In the genomic region with DNA sequence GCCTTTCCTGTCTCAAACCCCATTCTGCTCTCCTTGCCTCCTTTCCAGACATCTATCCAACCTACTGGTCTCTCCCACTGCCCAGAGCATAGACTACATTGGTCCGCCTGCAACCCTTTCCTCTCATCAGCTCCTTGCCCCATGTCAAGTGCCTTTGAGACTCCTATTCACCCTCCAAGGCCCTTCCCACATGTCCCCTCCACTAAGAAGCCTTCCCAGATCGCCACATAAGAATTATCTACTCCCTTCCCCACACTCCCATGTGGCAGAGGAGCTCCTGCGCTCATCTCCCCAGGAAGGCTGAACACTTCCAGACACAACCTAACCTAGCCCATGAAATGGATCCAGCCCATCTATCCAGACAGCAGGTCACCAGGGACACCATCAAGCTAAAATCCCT, we compare ENCODE assay signal across 1 cellular context.
TF ChIP-seq lines count a peak whose summit lies in the region.

No MANE protein-coding gene starts in this region.

TF ChIP-seq in IMR-90, 13 proteins besides CTCF, POLR2A, EP300 and RAD21:
- TF ChIP-seq SMC3 (IDR thresholded peaks at IDR 0.05; ENCODE audit: low read depth, low read length), result no peak
- TF ChIP-seq CEBPB (IDR thresholded peaks at IDR 0.05; ENCODE audit: low read depth, low read length), result no peak
- no peak for TF ChIP-seq RFX5 (IDR thresholded peaks at IDR 0.05; ENCODE audit: low read depth, low read length)
- TF ChIP-seq, protein P1, sequence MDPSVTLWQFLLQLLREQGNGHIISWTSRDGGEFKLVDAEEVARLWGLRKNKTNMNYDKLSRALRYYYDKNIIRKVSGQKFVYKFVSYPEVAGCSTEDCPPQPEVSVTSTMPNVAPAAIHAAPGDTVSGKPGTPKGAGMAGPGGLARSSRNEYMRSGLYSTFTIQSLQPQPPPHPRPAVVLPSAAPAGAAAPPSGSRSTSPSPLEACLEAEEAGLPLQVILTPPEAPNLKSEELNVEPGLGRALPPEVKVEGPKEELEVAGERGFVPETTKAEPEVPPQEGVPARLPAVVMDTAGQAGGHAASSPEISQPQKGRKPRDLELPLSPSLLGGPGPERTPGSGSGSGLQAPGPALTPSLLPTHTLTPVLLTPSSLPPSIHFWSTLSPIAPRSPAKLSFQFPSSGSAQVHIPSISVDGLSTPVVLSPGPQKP (IDR thresholded peaks at IDR 0.05; ENCODE audit: borderline replicate concordance, low read depth, low read length), result no peak
- TF ChIP-seq CHD1 (IDR thresholded peaks at IDR 0.05; ENCODE audit: low read depth, low read length), result no peak
- TF ChIP-seq MAZ (IDR thresholded peaks at IDR 0.05; ENCODE audit: borderline replicate concordance, low read depth, low read length), result no peak
- TF ChIP-seq BHLHE40 (IDR thresholded peaks at IDR 0.05; ENCODE audit: low read depth, low read length), result no peak
- TF ChIP-seq RCOR1 (IDR thresholded peaks at IDR 0.05; ENCODE audit: insufficient replicate concordance, low read length), result no peak
- TF ChIP-seq MXI1 (IDR thresholded peaks at IDR 0.05; ENCODE audit: borderline replicate concordance, low read depth, low read length), result no peak
